In the genomic region with DNA sequence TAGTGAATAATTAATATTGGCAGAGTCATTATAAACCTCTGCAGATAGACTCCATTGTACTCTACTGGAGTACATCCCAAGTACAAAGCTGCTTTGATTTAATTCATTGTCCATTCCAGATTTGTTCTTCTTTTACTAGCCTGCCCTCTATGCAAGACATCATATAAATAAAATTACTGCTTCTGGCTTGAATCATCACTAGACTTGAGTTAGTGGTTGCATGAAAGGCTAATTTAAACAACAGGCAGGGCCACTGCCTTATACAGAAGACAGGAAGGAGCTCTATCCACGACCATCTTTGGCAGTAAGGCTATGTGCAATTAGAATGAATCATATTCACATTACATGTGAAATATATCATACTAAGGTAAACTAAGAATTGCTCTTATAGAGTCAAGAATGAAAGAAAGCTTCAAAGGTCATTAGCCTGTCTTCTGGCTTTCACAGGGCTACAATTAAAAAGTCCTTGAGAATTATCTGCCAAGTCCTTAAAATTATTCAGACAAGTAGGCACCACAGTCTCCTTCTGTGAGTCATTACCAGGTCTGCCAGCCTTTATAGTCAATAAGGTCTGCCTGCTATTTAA, we compare ENCODE assay signal across 1 cellular context.
TF ChIP-seq lines count a peak whose summit lies in the region.

No MANE protein-coding gene starts in this region.

TF ChIP-seq in SK-N-SH treated with all-trans-retinoic acid at 6 μM for 48 hours, 23 proteins besides CTCF, POLR2A, EP300 and RAD21 (continued from another document):
- peak; percentile 51; the same call in 1 of the 2 replicates for TF ChIP-seq ESRRG (CRISPR knock-in tag; IDR thresholded peaks at IDR 0.05)
- TF ChIP-seq BACH2 (CRISPR knock-in tag; IDR thresholded peaks at IDR 0.05; ENCODE audit: borderline replicate concordance) = no peak
- TF ChIP-seq ISL1 (CRISPR knock-in tag; IDR thresholded peaks at IDR 0.05) = peak; percentile 98
- no peak for TF ChIP-seq ZFP3 (CRISPR knock-in tag; IDR thresholded peaks at IDR 0.05)
- TF ChIP-seq TCF4 (CRISPR knock-in tag; IDR thresholded peaks at IDR 0.05; ENCODE audit: borderline replicate concordance) = no peak
- no peak for TF ChIP-seq PPARA (CRISPR knock-in tag; IDR thresholded peaks at IDR 0.05; ENCODE audit: borderline replicate concordance)
- no peak for TF ChIP-seq ZFP30 (CRISPR knock-in tag; IDR thresholded peaks at IDR 0.05)
- TF ChIP-seq ARNTL (CRISPR knock-in tag; IDR thresholded peaks at IDR 0.05; ENCODE audit: borderline replicate concordance, low read depth) = no peak
- TF ChIP-seq, protein P1, sequence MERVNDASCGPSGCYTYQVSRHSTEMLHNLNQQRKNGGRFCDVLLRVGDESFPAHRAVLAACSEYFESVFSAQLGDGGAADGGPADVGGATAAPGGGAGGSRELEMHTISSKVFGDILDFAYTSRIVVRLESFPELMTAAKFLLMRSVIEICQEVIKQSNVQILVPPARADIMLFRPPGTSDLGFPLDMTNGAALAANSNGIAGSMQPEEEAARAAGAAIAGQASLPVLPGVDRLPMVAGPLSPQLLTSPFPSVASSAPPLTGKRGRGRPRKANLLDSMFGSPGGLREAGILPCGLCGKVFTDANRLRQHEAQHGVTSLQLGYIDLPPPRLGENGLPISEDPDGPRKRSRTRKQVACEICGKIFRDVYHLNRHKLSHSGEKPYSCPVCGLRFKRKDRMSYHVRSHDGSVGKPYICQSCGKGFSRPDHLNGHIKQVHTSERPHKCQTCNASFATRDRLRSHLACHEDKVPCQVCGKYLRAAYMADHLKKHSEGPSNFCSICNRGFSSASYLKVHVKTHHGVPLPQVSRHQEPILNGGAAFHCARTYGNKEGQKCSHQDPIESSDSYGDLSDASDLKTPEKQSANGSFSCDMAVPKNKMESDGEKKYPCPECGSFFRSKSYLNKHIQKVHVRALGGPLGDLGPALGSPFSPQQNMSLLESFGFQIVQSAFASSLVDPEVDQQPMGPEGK (CRISPR knock-in tag; IDR thresholded peaks at IDR 0.05; ENCODE audit: borderline replicate concordance) = peak; percentile 86
- no peak for TF ChIP-seq ZNF70 (CRISPR knock-in tag; IDR thresholded peaks at IDR 0.05)
- TF ChIP-seq ZNF8 (CRISPR knock-in tag; IDR thresholded peaks at IDR 0.05) = no peak
- no peak for TF ChIP-seq SNAI2 (CRISPR knock-in tag; IDR thresholded peaks at IDR 0.05)
- TF ChIP-seq, protein P2, sequence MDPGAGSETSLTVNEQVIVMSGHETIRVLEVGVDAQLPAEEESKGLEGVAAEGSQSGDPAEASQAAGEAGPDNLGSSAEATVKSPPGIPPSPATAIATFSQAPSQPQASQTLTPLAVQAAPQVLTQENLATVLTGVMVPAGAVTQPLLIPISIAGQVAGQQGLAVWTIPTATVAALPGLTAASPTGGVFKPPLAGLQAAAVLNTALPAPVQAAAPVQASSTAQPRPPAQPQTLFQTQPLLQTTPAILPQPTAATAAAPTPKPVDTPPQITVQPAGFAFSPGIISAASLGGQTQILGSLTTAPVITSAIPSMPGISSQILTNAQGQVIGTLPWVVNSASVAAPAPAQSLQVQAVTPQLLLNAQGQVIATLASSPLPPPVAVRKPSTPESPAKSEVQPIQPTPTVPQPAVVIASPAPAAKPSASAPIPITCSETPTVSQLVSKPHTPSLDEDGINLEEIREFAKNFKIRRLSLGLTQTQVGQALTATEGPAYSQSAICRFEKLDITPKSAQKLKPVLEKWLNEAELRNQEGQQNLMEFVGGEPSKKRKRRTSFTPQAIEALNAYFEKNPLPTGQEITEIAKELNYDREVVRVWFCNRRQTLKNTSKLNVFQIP (CRISPR knock-in tag; IDR thresholded peaks at IDR 0.05; ENCODE audit: borderline replicate concordance, low read depth) = no peak; the same call in 1 of the 2 replicates
- TF ChIP-seq TOX (CRISPR knock-in tag; IDR thresholded peaks at IDR 0.05; ENCODE audit: borderline replicate concordance) = peak; percentile 65; the same call in 1 of the 2 replicates
- no peak for TF ChIP-seq OSR1 (CRISPR knock-in tag; IDR thresholded peaks at IDR 0.05)
- TF ChIP-seq ZC3H10 (CRISPR knock-in tag; IDR thresholded peaks at IDR 0.05) = peak; percentile 68; the same call in 1 of the 2 replicates
- no peak; the same call in 1 of the 2 replicates for TF ChIP-seq RARB (CRISPR knock-in tag; IDR thresholded peaks at IDR 0.05)
- TF ChIP-seq, protein P3, sequence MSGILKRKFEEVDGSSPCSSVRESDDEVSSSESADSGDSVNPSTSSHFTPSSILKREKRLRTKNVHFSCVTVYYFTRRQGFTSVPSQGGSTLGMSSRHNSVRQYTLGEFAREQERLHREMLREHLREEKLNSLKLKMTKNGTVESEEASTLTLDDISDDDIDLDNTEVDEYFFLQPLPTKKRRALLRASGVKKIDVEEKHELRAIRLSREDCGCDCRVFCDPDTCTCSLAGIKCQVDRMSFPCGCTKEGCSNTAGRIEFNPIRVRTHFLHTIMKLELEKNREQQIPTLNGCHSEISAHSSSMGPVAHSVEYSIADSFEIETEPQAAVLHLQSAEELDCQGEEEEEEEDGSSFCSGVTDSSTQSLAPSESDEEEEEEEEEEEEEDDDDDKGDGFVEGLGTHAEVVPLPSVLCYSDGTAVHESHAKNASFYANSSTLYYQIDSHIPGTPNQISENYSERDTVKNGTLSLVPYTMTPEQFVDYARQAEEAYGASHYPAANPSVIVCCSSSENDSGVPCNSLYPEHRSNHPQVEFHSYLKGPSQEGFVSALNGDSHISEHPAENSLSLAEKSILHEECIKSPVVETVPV (CRISPR knock-in tag; IDR thresholded peaks at IDR 0.05) = peak; percentile 93
- TF ChIP-seq GLIS3 (CRISPR knock-in tag; IDR thresholded peaks at IDR 0.05) = no peak
- TF ChIP-seq, protein P4, sequence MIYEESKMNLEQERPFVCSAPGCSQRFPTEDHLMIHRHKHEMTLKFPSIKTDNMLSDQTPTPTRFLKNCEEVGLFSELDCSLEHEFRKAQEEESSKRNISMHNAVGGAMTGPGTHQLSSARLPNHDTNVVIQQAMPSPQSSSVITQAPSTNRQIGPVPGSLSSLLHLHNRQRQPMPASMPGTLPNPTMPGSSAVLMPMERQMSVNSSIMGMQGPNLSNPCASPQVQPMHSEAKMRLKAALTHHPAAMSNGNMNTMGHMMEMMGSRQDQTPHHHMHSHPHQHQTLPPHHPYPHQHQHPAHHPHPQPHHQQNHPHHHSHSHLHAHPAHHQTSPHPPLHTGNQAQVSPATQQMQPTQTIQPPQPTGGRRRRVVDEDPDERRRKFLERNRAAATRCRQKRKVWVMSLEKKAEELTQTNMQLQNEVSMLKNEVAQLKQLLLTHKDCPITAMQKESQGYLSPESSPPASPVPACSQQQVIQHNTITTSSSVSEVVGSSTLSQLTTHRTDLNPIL (CRISPR knock-in tag; IDR thresholded peaks at IDR 0.05; ENCODE audit: low read depth) = peak; percentile 77
- no peak for TF ChIP-seq CSDC2 (CRISPR knock-in tag; IDR thresholded peaks at IDR 0.05)
